In the genomic region with DNA sequence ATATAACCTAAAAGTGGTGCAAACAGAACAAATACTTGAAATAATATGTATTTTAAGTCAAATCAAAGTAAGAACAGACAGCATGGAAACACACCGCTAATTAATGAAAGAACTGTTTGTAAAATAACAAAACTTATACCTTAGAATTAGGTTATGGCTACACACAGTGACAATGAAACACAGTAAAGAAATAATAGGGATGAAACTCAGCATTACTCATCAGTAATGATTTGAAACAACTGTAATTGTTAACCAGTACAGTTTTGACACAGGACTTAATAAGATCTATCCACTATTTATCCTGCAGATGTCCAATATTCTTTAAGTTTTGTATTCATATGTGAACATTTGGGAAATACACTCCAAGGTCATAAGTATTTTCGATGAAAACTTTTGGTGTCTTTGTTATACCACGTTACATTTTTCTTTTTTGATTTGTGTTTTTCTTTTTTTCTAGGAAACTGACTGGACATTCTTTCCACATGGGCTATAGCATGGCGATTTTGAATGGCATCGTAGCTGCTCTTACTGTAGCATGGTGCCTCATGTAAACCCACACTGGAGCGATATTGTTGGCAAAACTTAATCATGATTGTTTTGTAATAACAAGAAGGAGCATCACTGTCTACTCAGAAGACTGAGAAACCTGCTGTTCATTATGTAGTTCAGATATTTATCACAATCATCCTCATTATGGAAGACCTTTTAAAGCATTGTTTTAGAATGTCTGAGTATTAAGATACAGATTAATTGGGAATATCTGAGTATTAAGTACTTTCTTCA, we compare ENCODE assay signal across 2 cellular contexts.
TF ChIP-seq lines count a peak whose summit lies in the region.

No MANE protein-coding gene starts in this region.

TF ChIP-seq in IMR-90, 13 proteins besides CTCF, POLR2A, EP300 and RAD21:
- TF ChIP-seq CEBPB (IDR thresholded peaks at IDR 0.05; ENCODE audit: low read depth, low read length) = no peak

TF ChIP-seq in K562, 482 proteins besides CTCF, POLR2A, EP300 and RAD21:
- TF ChIP-seq ILK (tag; IDR thresholded peaks at IDR 0.05; ENCODE audit: borderline replicate concordance, low read depth) (no peak), MED1 (CRISPR knock-in tag; IDR thresholded peaks at IDR 0.05; ENCODE audit: borderline replicate concordance) (no peak), NCOA2 (IDR thresholded peaks at IDR 0.05; ENCODE audit: partially characterized antibody in 2 of 2) (no peak), DMBX1 (CRISPR knock-in tag; IDR thresholded peaks at IDR 0.05; ENCODE audit: borderline replicate concordance) (no peak), TAF9B (IDR thresholded peaks at IDR 0.05; ENCODE audit: partially characterized antibody) (no peak), KLF6 (CRISPR knock-in tag; IDR thresholded peaks at IDR 0.05; ENCODE audit: borderline replicate concordance) (no peak)
- TF ChIP-seq, protein P1, sequence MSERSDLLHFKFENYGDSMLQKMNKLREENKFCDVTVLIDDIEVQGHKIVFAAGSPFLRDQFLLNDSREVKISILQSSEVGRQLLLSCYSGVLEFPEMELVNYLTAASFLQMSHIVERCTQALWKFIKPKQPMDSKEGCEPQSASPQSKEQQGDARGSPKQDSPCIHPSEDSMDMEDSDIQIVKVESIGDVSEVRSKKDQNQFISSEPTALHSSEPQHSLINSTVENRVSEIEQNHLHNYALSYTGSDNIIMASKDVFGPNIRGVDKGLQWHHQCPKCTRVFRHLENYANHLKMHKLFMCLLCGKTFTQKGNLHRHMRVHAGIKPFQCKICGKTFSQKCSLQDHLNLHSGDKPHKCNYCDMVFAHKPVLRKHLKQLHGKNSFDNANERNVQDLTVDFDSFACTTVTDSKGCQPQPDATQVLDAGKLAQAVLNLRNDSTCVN (CRISPR knock-in tag; IDR thresholded peaks at IDR 0.05) = no peak
